In the genomic region with DNA sequence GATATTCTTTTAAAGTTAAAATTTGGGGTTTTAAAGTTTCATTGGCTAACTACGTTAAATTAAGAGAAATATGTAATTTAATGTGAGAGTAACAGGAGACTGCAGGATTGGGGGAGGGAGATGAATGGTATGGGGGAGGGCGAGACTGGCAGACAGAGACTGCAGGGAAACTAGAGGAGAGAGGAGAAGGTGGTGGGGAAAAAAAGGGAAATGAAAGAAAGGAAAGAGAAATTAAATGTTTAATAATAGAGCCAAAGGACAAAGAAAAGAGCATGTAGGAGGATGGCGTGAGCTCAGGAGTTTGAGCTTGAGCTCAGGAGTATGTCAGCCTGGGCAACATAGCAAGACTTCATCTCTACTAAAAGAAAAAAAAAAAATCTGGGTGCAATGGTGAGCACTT, we compare ENCODE assay signal across 29 cellular contexts.
"Had no signal": no experiment of that assay in that cellular context is flagged by ENCODE, and none has a peak within 500 bp of the region (broad histone marks: within the 10 kb centered on the region; RNA-seq: fewer than 3 reads in every experiment).

No MANE protein-coding gene starts in this region.

- H3K36me3 Mint-ChIP-seq: activated naive CD4-positive, alpha-beta T cell treated with anti-CD3 and anti-CD28 coated beads, Interleukin-2, amount 10 ng/mL, durations not matched to agents 7 days and 5 days; activated naive CD8-positive, alpha-beta T cell treated with anti-CD3 and anti-CD28 coated beads for 36 hours; T-cell had no signal

- H3K27ac ChIP-seq: breast epithelium, colonic mucosa, SJCRH30, VCaP had no signal

- H3K36me3 ChIP-seq: breast epithelium, colonic mucosa, SJCRH30 had no signal

- ATAC-seq: activated CD4-positive, alpha-beta T cell treated with anti-CD3 and anti-CD28 coated beads for 36 hours; activated T-cell treated with anti-CD3 and anti-CD28 coated beads, Interleukin-2, amount 50 U/mL, for 72 hours; K562; T-cell had no signal

- H3K27ac Mint-ChIP-seq: activated CD4-positive, alpha-beta memory T cell treated with anti-CD3 and anti-CD28 coated beads, Interleukin-2, amount 10 ng/mL, durations not matched to agents 7 days and 5 days; activated CD4-positive, alpha-beta T cell treated with anti-CD3 and anti-CD28 coated beads for 36 hours; activated naive CD4-positive, alpha-beta T cell treated with anti-CD3 and anti-CD28 coated beads, Interleukin-2, amount 10 ng/mL, durations not matched to agents 7 days and 5 days; activated naive CD8-positive, alpha-beta T cell treated with anti-CD3 and anti-CD28 coated beads for 36 hours; activated T-cell treated with anti-CD3 and anti-CD28 coated beads, Interleukin-2, amount 50 U/mL, for 72 hours; activated T-helper 2 cell treated with anti-CD3 and anti-CD28 coated beads, Interferon-gamma antibody, Interleukin-2, Interleukin-4, amounts not matched to agents 10 μg/mL and 5 μg/mL and 100 μg/mL, durations not matched to agents 14 hours and 24 hours and 36 hours; T-cell had no signal

- H3K4me3 Mint-ChIP-seq: activated CD4-positive, alpha-beta memory T cell treated with anti-CD3 and anti-CD28 coated beads, Interleukin-2, amount 10 ng/mL, durations not matched to agents 7 days and 5 days; activated CD4-positive, alpha-beta T cell treated with anti-CD3 and anti-CD28 coated beads for 36 hours; activated naive CD4-positive, alpha-beta T cell treated with anti-CD3 and anti-CD28 coated beads, Interleukin-2, amount 10 ng/mL, durations not matched to agents 7 days and 5 days; activated naive CD8-positive, alpha-beta T cell treated with anti-CD3 and anti-CD28 coated beads for 36 hours; activated T-cell treated with anti-CD3 and anti-CD28 coated beads, Interleukin-2, amount 50 U/mL, for 72 hours; T-cell had no signal

- H3K4me1 Mint-ChIP-seq: activated CD4-positive, alpha-beta memory T cell treated with anti-CD3 and anti-CD28 coated beads, Interleukin-2, amount 10 ng/mL, durations not matched to agents 7 days and 5 days; activated CD4-positive, alpha-beta T cell treated with anti-CD3 and anti-CD28 coated beads for 36 hours; activated naive CD4-positive, alpha-beta T cell treated with anti-CD3 and anti-CD28 coated beads, Interleukin-2, amount 10 ng/mL, durations not matched to agents 7 days and 5 days; activated naive CD8-positive, alpha-beta T cell treated with anti-CD3 and anti-CD28 coated beads for 36 hours; T-cell had no signal

- H3K27me3 Mint-ChIP-seq: activated CD4-positive, alpha-beta memory T cell treated with anti-CD3 and anti-CD28 coated beads, Interleukin-2, amount 10 ng/mL, durations not matched to agents 7 days and 5 days; activated CD4-positive, alpha-beta T cell treated with anti-CD3 and anti-CD28 coated beads for 36 hours; activated naive CD4-positive, alpha-beta T cell treated with anti-CD3 and anti-CD28 coated beads, Interleukin-2, amount 10 ng/mL, durations not matched to agents 7 days and 5 days; activated naive CD8-positive, alpha-beta T cell treated with anti-CD3 and anti-CD28 coated beads for 36 hours; T-cell had no signal

- H3K4me3 ChIP-seq: breast epithelium, colonic mucosa, K562, SJCRH30 had no signal

- DNase-seq: activated CD4-positive, alpha-beta memory T cell treated with anti-CD3 and anti-CD28 coated beads, Interleukin-2, amount 10 ng/mL, durations not matched to agents 7 days and 5 days; activated CD4-positive, alpha-beta T cell treated with anti-CD3 and anti-CD28 coated beads for 36 hours; activated CD4-positive, alpha-beta T cell treated with anti-CD3 and anti-CD28 coated beads, Interleukin-2, amount 50 U/mL, for 1 hour; activated CD4-positive, CD25-positive, alpha-beta regulatory T cell; activated gamma-delta T cell treated with Interleukin-2 at 50 U/mL for 16 hours; activated naive CD4-positive, alpha-beta T cell treated with anti-CD3 and anti-CD28 coated beads, Interleukin-2, amount 10 ng/mL, durations not matched to agents 7 days and 5 days; activated naive CD8-positive, alpha-beta T cell treated with anti-CD3 and anti-CD28 coated beads for 36 hours; activated T-cell treated with anti-CD3 and anti-CD28 coated beads for 4 hours; activated T-cell treated with anti-CD3 and anti-CD28 coated beads, Interleukin-2, amount 50 U/mL, for 72 hours; caudate nucleus; colonic mucosa; Karpas-422; MM.1S; NCI-H1092 treated with DMSO at 0.1 percent for 48 hours; NCI-H1417 treated with DMSO at 0.1 percent for 48 hours; NCI-H1694 treated with DMSO at 0.1 percent for 48 hours; NCI-H2029 treated with DMSO at 0.1 percent for 48 hours; NCI-H345; NCI-H510A; NCI-H69; NK-92 treated with Interleukin-12 subunit alpha and Interleukin-12 subunit beta, amount 100 ng/mL, for 24 hours; SJCRH30; T-cell; T-helper 2 cell; T1000 had no signal

- H3K9me3 Mint-ChIP-seq: activated CD4-positive, alpha-beta memory T cell treated with anti-CD3 and anti-CD28 coated beads, Interleukin-2, amount 10 ng/mL, durations not matched to agents 7 days and 5 days; activated naive CD4-positive, alpha-beta T cell treated with anti-CD3 and anti-CD28 coated beads, Interleukin-2, amount 10 ng/mL, durations not matched to agents 7 days and 5 days; activated naive CD8-positive, alpha-beta T cell treated with anti-CD3 and anti-CD28 coated beads for 36 hours; activated T-cell treated with anti-CD3 and anti-CD28 coated beads, Interleukin-2, amount 50 U/mL, for 72 hours; activated T-helper 2 cell treated with anti-CD3 and anti-CD28 coated beads, Interferon-gamma antibody, Interleukin-2, Interleukin-4, amounts not matched to agents 10 μg/mL and 5 μg/mL and 100 μg/mL, durations not matched to agents 14 hours and 24 hours and 36 hours; T-cell had no signal

- H3K4me1 ChIP-seq: breast epithelium, colonic mucosa had no signal

- H3K27me3 ChIP-seq: breast epithelium, colonic mucosa, SJCRH30 had no signal
